Comparison of ENCODE assay signal across 7 cellular contexts in the genomic region with DNA sequence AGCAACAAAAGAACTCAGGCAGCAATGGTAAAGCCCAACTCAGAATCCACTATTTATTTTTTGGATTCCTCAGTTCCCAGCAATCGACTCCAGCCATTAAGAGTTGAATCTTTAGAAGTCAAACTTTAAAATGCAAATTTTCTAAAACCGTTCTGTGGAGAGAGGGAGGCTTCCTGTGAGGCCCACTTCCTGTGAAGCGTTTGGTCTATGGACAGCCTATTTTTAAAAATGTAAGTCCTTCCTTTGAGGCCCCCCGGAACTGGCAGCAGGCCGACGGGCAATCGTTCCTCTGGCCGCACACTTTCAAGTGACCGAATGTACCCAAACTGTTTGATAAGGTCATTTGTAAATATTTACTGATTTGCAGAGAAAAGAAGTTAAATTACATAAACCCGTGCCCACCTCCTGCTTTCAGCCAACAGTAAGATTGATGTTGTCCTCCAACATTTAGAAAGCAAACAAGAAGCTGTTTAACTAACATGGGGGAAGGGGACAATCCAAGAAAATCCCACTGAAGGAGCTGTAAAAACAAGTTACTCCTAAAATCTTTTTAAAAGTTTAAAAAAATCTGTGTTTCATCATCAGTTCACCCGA.
DNase-seq lines count a peak whose midpoint lies in the region; ATAC-seq, FAIRE-seq and TF ChIP-seq lines count a peak whose summit lies in the region.

No MANE protein-coding gene starts in this region.

- no peak overlapping the region for H3K4ac ChIP-seq in H1 (replicated peaks; ENCODE audit: insufficient read length, low read depth, low read length)

- H3K79me2 ChIP-seq in H1 (ENCODE audit: control insufficient read depth in 1 of 2, insufficient read depth in 2 of 2, low read length in 2 of 2) = peaks cover 0 to 65% of the 10 kb centered on the region in 2 experiments; a peak in 3 of 4 replicates

- peak; percentile 84 for ATAC-seq in HG02759 (IDR thresholded peaks at IDR 0.05; ENCODE audit: unreplicated experiment)

- H3K18ac ChIP-seq in H1 (ENCODE audit: extremely low read depth, low read length) = no peak overlapping the region

- H3K23me2 ChIP-seq in H1 (ENCODE audit: low read depth, low read length) = no peaks in the 10 kb centered on the region

- intact Hi-C loops in ovary (cut with DNase I) = no loop called here

- peaks cover 0 to 5% of the 10 kb centered on the region in 2 experiments for H4K20me1 ChIP-seq in H1 (replicated peaks in 1 of 2; ENCODE audit: control insufficient read depth in 1 of 2, insufficient read depth in 2 of 2, low read length in 2 of 2)

- H2AK5ac ChIP-seq in H1 (ENCODE audit: low read depth, low read length) = no peak overlapping the region; the same call in 1 of the 2 replicates

- peak overlapping the region; percentile 72; the same call in 1 of the 2 replicates for H2BK5ac ChIP-seq in H1 (ENCODE audit: low read depth, low read length)

- no peak overlapping the region for H2BK15ac ChIP-seq in H1 (ENCODE audit: low read length)

- H3K27ac ChIP-seq in H1 (ENCODE audit: low read depth, low read length) = no peak overlapping the region; the same call in 1 of the 2 replicates
- H3K27ac ChIP-seq in ovary = peak overlapping the region in 1 of 2 donors; percentile 65

- CTCF ChIA-PET in H1 (lab: Charles Lee; ENCODE audit: partially characterized antibody) = interaction anchor here (0.9 to 1.4 kb wide), 2 partner anchors 14 to 19 kb away, joined by 3 to 4 read pairs; no protein-coding TSS in a partner anchor

- no peaks in the 10 kb centered on the region for H3K27me3 ChIP-seq in H1 (replicated peaks in 1 of 4; ENCODE audit: control insufficient read depth in 3 of 4, extremely low read depth in 1 of 4, insufficient read depth in 3 of 4, low read length in 3 of 4)
- no peaks in the 10 kb centered on the region for H3K27me3 ChIP-seq in ovary

- H3K36me3 ChIP-seq in H1 (ENCODE audit: control insufficient read depth in 2 of 4, insufficient read depth in 4 of 4, low read length in 3 of 4) = peaks cover 4 to 37% (median 20%) of the 10 kb centered on the region in 4 experiments; a peak in 7 of 8 replicates
- H3K36me3 ChIP-seq in ovary = no peaks in the 10 kb centered on the region

- H2BK12ac ChIP-seq in H1 (ENCODE audit: low read depth, low read length) = peak overlapping the region; percentile 18; the same call in 1 of the 2 replicates

- H3K4me3 ChIP-seq in H1 (ENCODE audit: extremely low read depth in 1 of 4, insufficient read depth in 2 of 4, low read depth in 3 of 4, low read length in 4 of 4) (peak overlapping the region in 1 of 4 experiments; percentile 31; a peak in 1 of 8 replicates), ovary (no peak overlapping the region)

- peak overlapping the region; percentile 73 for H2BK120ac ChIP-seq in H1 (replicated peaks; ENCODE audit: low read depth, low read length)

- TF ChIP-seq EP300 in H1 (IDR thresholded peaks at IDR 0.05; ENCODE audit: borderline replicate concordance in 1 of 2, low read depth in 2 of 2, low read length in 2 of 2) (no peak), ovary (IDR thresholded peaks at IDR 0.05) (no peak)

- H3K14ac ChIP-seq in H1 (ENCODE audit: insufficient read length) = no peak overlapping the region

- TF ChIP-seq RAD21 in H1 (IDR thresholded peaks at IDR 0.05 in 1 of 2, conservative IDR thresholded peaks at IDR 0.05 in 1 of 2; ENCODE audit: low read depth in 2 of 2, low read length in 2 of 2) = no peak

- TF ChIP-seq POLR2A in GM18951 (IDR thresholded peaks at IDR 0.05; ENCODE audit: extremely low read depth, insufficient read depth, insufficient read length) (peak; percentile 28), H1 (IDR thresholded peaks at IDR 0.05; ENCODE audit: control extremely low read depth in 1 of 2, low read depth in 2 of 2, low read length in 2 of 2) (no peak), ovary (IDR thresholded peaks at IDR 0.05) (no peak)

- H3K4me1 ChIP-seq in H1 (replicated peaks in 1 of 4; ENCODE audit: control insufficient read depth in 3 of 4, insufficient read depth in 4 of 4, low read length in 3 of 4) (peaks cover 12 to 33% (median 23%) of the 10 kb centered on the region in 4 experiments), ovary (ENCODE audit: insufficient read depth) (peaks cover 19% of the 10 kb centered on the region)

- WGBS in H1 (ENCODE audit: extremely low coverage in 1 of 2, insufficient coverage in 1 of 2, insufficient read length in 1 of 2, insufficient replicate concordance in 2 of 2, low coverage in 1 of 2, low lambda C conversion rate in 2 of 2, missing lambda C conversion rate in 1 of 2), 2 experiments = 10% methylated on average over 11 of the region's 11 CpGs; no CpG with 5 or more reads in 1 of the 2 experiments
- 0 to 1% (median 0%) methylated on average over 11 of the region's 11 CpGs for WGBS in ovary, 3 donors

- in situ Hi-C loops in GM18951 (cut with MboI; ENCODE audit: low sequenced_read_pairs, unreplicated experiment) = no loop called here

- peak overlapping the region; percentile 45 for H4K5ac ChIP-seq in H1 (ENCODE audit: insufficient read length, low read depth, low read length)

- TF ChIP-seq CTCF in H1 (IDR thresholded peaks at IDR 0.05; ENCODE audit: control extremely low read depth in 1 of 3, insufficient read depth in 1 of 3, low read depth in 1 of 3, low read length in 3 of 3) (no peak), ovary (IDR thresholded peaks at IDR 0.05) (no peak)

- POLR2A ChIA-PET in H1 (lab: Charles Lee; ENCODE audit: partially characterized antibody) = interaction anchor here (0.7 to 1.1 kb wide), 3 partner anchors 14 to 45 kb away, joined by 3 read pairs; no protein-coding TSS in a partner anchor

- no peak overlapping the region for H3K23ac ChIP-seq in H1 (ENCODE audit: insufficient read length)

- no peaks in the 10 kb centered on the region; a peak in 1 of 4 replicates for H3K9me3 ChIP-seq in H1 (ENCODE audit: insufficient read depth in 2 of 2, low read depth in 1 of 2, low read length in 1 of 2)
- no peaks in the 10 kb centered on the region for H3K9me3 ChIP-seq in ovary

- no peak for FAIRE-seq in H1 (lab: Jason Lieb, UNC)

- H3K4me2 ChIP-seq in H1 (ENCODE audit: insufficient read depth in 1 of 2, low read depth in 2 of 2, low read length in 2 of 2) = peak overlapping the region; percentile 38 to 51

- no peak overlapping the region for H3K9ac ChIP-seq in H1 (replicated peaks in 1 of 4; ENCODE audit: extremely low read depth in 1 of 4, low read depth in 3 of 4, low read length in 3 of 4)

- peak overlapping the region; percentile 52 for H4K91ac ChIP-seq in H1 (replicated peaks; ENCODE audit: insufficient read length, low read length)

- H2BK20ac ChIP-seq in H1 (ENCODE audit: low read length) = peak overlapping the region; percentile 8; the same call in 1 of the 2 replicates

- peak; percentile 67 for DNase-seq in NOMO-1 treated with dmso at 0.1 percent for 144 hours (lab: John Stamatoyannopoulos, UW; ENCODE audit: unreplicated experiment)
- DNase-seq in H1 (ENCODE audit: low read depth in 1 of 2, low spot score in 2 of 2) = peak; percentile 38 to 51
- DNase-seq in ovary = peak; percentile 53 to 82 (median 74)
- no peak for DNase-seq in DMS79 treated with DMSO at 0.1 percent for 48 hours (lab: John Stamatoyannopoulos, UW)
- DNase-seq in DMS153 treated with DMSO at 0.1 percent for 48 hours (lab: John Stamatoyannopoulos, UW; ENCODE audit: unreplicated experiment) = no peak

- no peak overlapping the region for H3K56ac ChIP-seq in H1 (replicated peaks; ENCODE audit: insufficient read length, low read depth, low read length)

- peak overlapping the region; percentile 43; the same call in 1 of the 2 replicates for H4K8ac ChIP-seq in H1 (ENCODE audit: extremely low read depth, insufficient read depth, low read length)

- H2AFZ ChIP-seq in H1 (ENCODE audit: low read length) = no peak overlapping the region

- H3K79me1 ChIP-seq in H1 (ENCODE audit: low read depth, low read length) = peaks cover 5% of the 10 kb centered on the region; the same call in 1 of the 2 replicates

Comparison
In these comparisons a context has a peak if more than half of its experiments do, and no peak if none do; other contexts are left out.
1. DNase-seq: peak in NOMO-1 treated with dmso at 0.1 percent for 144 hours (single experiment), H1 (2 of 2) and ovary (5 of 5); none in DMS79 treated with DMSO at 0.1 percent for 48 hours (single experiment) and DMS153 treated with DMSO at 0.1 percent for 48 hours (single experiment).